1 cellular context compared by ENCODE assay signal in genomic region chr6:37018152-37019064, GRCh38.
TF ChIP-seq lines count a peak whose summit lies in the region.

No MANE protein-coding gene starts in this region.

TF ChIP-seq in HEK293, 187 proteins besides CTCF, POLR2A, EP300 and RAD21 (continued from another document):
- TF ChIP-seq, protein P1, sequence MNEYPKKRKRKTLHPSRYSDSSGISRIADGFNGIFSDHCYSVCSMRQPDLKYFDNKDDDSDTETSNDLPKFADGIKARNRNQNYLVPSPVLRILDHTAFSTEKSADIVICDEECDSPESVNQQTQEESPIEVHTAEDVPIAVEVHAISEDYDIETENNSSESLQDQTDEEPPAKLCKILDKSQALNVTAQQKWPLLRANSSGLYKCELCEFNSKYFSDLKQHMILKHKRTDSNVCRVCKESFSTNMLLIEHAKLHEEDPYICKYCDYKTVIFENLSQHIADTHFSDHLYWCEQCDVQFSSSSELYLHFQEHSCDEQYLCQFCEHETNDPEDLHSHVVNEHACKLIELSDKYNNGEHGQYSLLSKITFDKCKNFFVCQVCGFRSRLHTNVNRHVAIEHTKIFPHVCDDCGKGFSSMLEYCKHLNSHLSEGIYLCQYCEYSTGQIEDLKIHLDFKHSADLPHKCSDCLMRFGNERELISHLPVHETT (tag by site-specific recombination; IDR thresholded peaks at IDR 0.05): peak; percentile 73; the same call in 1 of the 2 replicates
- peak; percentile 79 for TF ChIP-seq REST (tag by site-specific recombination; IDR thresholded peaks at IDR 0.05)
- TF ChIP-seq TRIM28 (IDR thresholded peaks at IDR 0.05; ENCODE audit: borderline replicate concordance, low read length): peak; percentile 89
- TF ChIP-seq ZNF664 (tag by site-specific recombination; IDR thresholded peaks at IDR 0.05): peak; percentile 98
- TF ChIP-seq ZNF529 (tag by site-specific recombination; IDR thresholded peaks at IDR 0.05; ENCODE audit: insufficient replicate concordance): no peak
- TF ChIP-seq ZNF518A (tag by site-specific recombination; conservative IDR thresholded peaks at IDR 0.05; ENCODE audit: low read depth): 0 out of 2 replicates have a peak, but pooled peaks have one; percentile 10
- 0 out of 2 replicates have a peak, but pooled peaks have one; percentile 25 for TF ChIP-seq PRDM1 (tag by site-specific recombination; IDR thresholded peaks at IDR 0.05)
- TF ChIP-seq ZBTB8A (tag by site-specific recombination; IDR thresholded peaks at IDR 0.05): 0 out of 2 replicates have a peak, but pooled peaks have one; percentile 17
